9 cellular contexts compared by ENCODE assay signal in genomic region chr7:54841772-54842707, GRCh38.
DNase-seq lines count a peak whose midpoint lies in the region; FAIRE-seq and TF ChIP-seq lines count a peak whose summit lies in the region.
"Had no signal": no experiment of that assay in that cellular context is flagged by ENCODE, and none has a peak within 500 bp of the region (broad histone marks: within the 10 kb centered on the region; RNA-seq: fewer than 3 reads in every experiment).

No MANE protein-coding gene starts in this region.

- H3K4me2 ChIP-seq in endothelial cell of umbilical vein (ENCODE audit: insufficient read depth, low read length), result no peak overlapping the region

- H3K9me1 ChIP-seq in endothelial cell of umbilical vein (replicated peaks; ENCODE audit: control insufficient read depth, extremely low read depth, insufficient read depth, low read length), result no peaks in the 10 kb centered on the region

- H3K4me3 ChIP-seq in GM12875 (ENCODE audit: low read depth, low read length) (no peak overlapping the region), endothelial cell of umbilical vein (replicated peaks in 1 of 3; ENCODE audit: insufficient read depth in 1 of 3, low read depth in 1 of 3, low read length in 3 of 3) (no peak overlapping the region)

- no peaks in the 10 kb centered on the region for H3K4me1 ChIP-seq in endothelial cell of umbilical vein (ENCODE audit: control insufficient read depth, extremely low read depth, insufficient read depth, low read length)

- FAIRE-seq in endothelial cell of umbilical vein (lab: Jason Lieb, UNC), result peak; percentile 69

- no peaks in the 10 kb centered on the region for H3K36me3 Mint-ChIP-seq in progenitor cell of endocrine pancreas (ENCODE audit: insufficient read depth)
- H3K36me3 Mint-ChIP-seq in activated T-helper 1 cell treated with anti-CD3 and anti-CD28 coated beads, Interleukin-12 subunit alpha, Interleukin-12 subunit beta, Interleukin-2, Interleukin-4 antibody, amounts not matched to agents 30 ng/mL and 10 ng/mL and 1 ng/mL, durations not matched to agents 14 hours and 24 hours and 36 hours (ENCODE audit: low read depth), result no peaks in the 10 kb centered on the region

- no peak overlapping the region for H2AFZ ChIP-seq in endothelial cell of umbilical vein (ENCODE audit: low read depth, low read length)

- no peaks in the 10 kb centered on the region for H3K36me3 ChIP-seq in endothelial cell of umbilical vein (ENCODE audit: control insufficient read depth in 2 of 2, extremely low read depth in 1 of 2, insufficient read depth in 2 of 2, low read length in 2 of 2)

- no peak overlapping the region for H3K9ac ChIP-seq in endothelial cell of umbilical vein (replicated peaks; ENCODE audit: extremely low read depth, insufficient read depth, low read length)

- H3K27ac ChIP-seq in endothelial cell of umbilical vein (ENCODE audit: insufficient read depth, low read depth, low read length), result no peak overlapping the region

- H3K27me3 Mint-ChIP-seq in progenitor cell of endocrine pancreas, result no peaks in the 10 kb centered on the region
- peaks cover 5% of the 10 kb centered on the region for H3K27me3 Mint-ChIP-seq in activated T-helper 1 cell treated with anti-CD3 and anti-CD28 coated beads, Interleukin-12 subunit alpha, Interleukin-12 subunit beta, Interleukin-2, Interleukin-4 antibody, amounts not matched to agents 30 ng/mL and 10 ng/mL and 1 ng/mL, durations not matched to agents 14 hours and 24 hours and 36 hours (ENCODE audit: insufficient read depth)

- peaks cover 10% of the 10 kb centered on the region in 2 experiments for H3K27me3 ChIP-seq in endothelial cell of umbilical vein (ENCODE audit: control insufficient read depth in 2 of 2, insufficient read depth in 2 of 2, low read length in 2 of 2)

- DNase-seq in NAMALWA (ENCODE audit: low spot score) (peak; percentile 50), endothelial cell of umbilical vein (ENCODE audit: low read depth, low spot score) (peak; percentile 26), progenitor cell of endocrine pancreas (ENCODE audit: low spot score, unreplicated experiment) (no peak), H4 (ENCODE audit: low spot score) (no peak), NOMO-1 treated with dmso at 0.1 percent for 144 hours (lab: John Stamatoyannopoulos, UW; ENCODE audit: unreplicated experiment) (no peak), ecto neural progenitor cell (ENCODE audit: low spot score) (no peak)
- DNase-seq in activated T-helper 1 cell treated with anti-CD3 and anti-CD28 coated beads, Interleukin-12 subunit alpha, Interleukin-12 subunit beta, Interleukin-2, Interleukin-4 antibody, amounts not matched to agents 30 ng/mL and 10 ng/mL and 1 ng/mL, durations not matched to agents 14 hours and 24 hours and 36 hours (ENCODE audit: low spot score), result no peak
- DNase-seq: NCI-H2029 treated with DMSO at 0.1 percent for 48 hours had no signal

- H3K9me3 ChIP-seq in endothelial cell of umbilical vein (replicated peaks; ENCODE audit: control insufficient read depth, insufficient read depth, low read length), result no peaks in the 10 kb centered on the region

- POLR2A ChIA-PET in endothelial cell of umbilical vein (lab: Charles Lee), result no interaction called here

- no peaks in the 10 kb centered on the region for H4K20me1 ChIP-seq in endothelial cell of umbilical vein (replicated peaks; ENCODE audit: control insufficient read depth, extremely low read depth, insufficient read depth, low read length)

- no peaks in the 10 kb centered on the region for H3K9me3 Mint-ChIP-seq in progenitor cell of endocrine pancreas (ENCODE audit: low read depth)
- H3K9me3 Mint-ChIP-seq in activated T-helper 1 cell treated with anti-CD3 and anti-CD28 coated beads, Interleukin-12 subunit alpha, Interleukin-12 subunit beta, Interleukin-2, Interleukin-4 antibody, amounts not matched to agents 30 ng/mL and 10 ng/mL and 1 ng/mL, durations not matched to agents 14 hours and 24 hours and 36 hours, result no peaks in the 10 kb centered on the region

- no peak for TF ChIP-seq POLR2A in endothelial cell of umbilical vein (IDR thresholded peaks at IDR 0.05; ENCODE audit: low read depth, low read length)

- BruUV-seq in endothelial cell of umbilical vein (replicated peaks; lab: Mats Ljungman, UMichigan), result no TSS peak

- CTCF ChIA-PET in endothelial cell of umbilical vein (lab: Charles Lee), result interaction anchor here (0.7 to 7.5 kb wide), 4 partner anchors 12 to 413 kb away, joined by 3 to 49 read pairs (median 16); no protein-coding TSS in a partner anchor

- H3K4me3 Mint-ChIP-seq in progenitor cell of endocrine pancreas (ENCODE audit: low read depth), result no peak overlapping the region
- no peak overlapping the region for H3K4me3 Mint-ChIP-seq in activated T-helper 1 cell treated with anti-CD3 and anti-CD28 coated beads, Interleukin-12 subunit alpha, Interleukin-12 subunit beta, Interleukin-2, Interleukin-4 antibody, amounts not matched to agents 30 ng/mL and 10 ng/mL and 1 ng/mL, durations not matched to agents 14 hours and 24 hours and 36 hours

- no peak overlapping the region for H3K27ac Mint-ChIP-seq in progenitor cell of endocrine pancreas
- H3K27ac Mint-ChIP-seq in activated T-helper 1 cell treated with anti-CD3 and anti-CD28 coated beads, Interleukin-12 subunit alpha, Interleukin-12 subunit beta, Interleukin-2, Interleukin-4 antibody, amounts not matched to agents 30 ng/mL and 10 ng/mL and 1 ng/mL, durations not matched to agents 14 hours and 24 hours and 36 hours, result no peak overlapping the region

- TF ChIP-seq CTCF in GM12875 (IDR thresholded peaks at IDR 0.05; ENCODE audit: borderline replicate concordance, insufficient read depth, low read depth, low read length) (peak; percentile 55), endothelial cell of umbilical vein (IDR thresholded peaks at IDR 0.05; ENCODE audit: extremely low read depth in 1 of 2, insufficient read depth in 1 of 2, low read depth in 1 of 2, low read length in 2 of 2) (peak; percentile 42 to 43), progenitor cell of endocrine pancreas (IDR thresholded peaks at IDR 0.05; ENCODE audit: unreplicated experiment) (peak; percentile 59)

- intact Hi-C loops in endothelial cell of umbilical vein (cut with micrococcal nuclease), result no loop called here
- intact Hi-C loops in activated T-helper 1 cell treated with anti-CD3 and anti-CD28 coated beads, Interleukin-12 subunit alpha, Interleukin-12 subunit beta, Interleukin-2, Interleukin-4 antibody, amounts not matched to agents 30 ng/mL and 10 ng/mL and 1 ng/mL, durations not matched to agents 14 hours and 24 hours and 36 hours (cut with micrococcal nuclease), result no loop called here

- dilution Hi-C loops in endothelial cell of umbilical vein (cut with MboI; ENCODE audit: extremely low pct_ligation_motif_present, low sequenced_read_pairs), result no loop called here

- H3K4me1 Mint-ChIP-seq in progenitor cell of endocrine pancreas (ENCODE audit: low read depth), result peaks cover 4% of the 10 kb centered on the region
- no peaks in the 10 kb centered on the region for H3K4me1 Mint-ChIP-seq in activated T-helper 1 cell treated with anti-CD3 and anti-CD28 coated beads, Interleukin-12 subunit alpha, Interleukin-12 subunit beta, Interleukin-2, Interleukin-4 antibody, amounts not matched to agents 30 ng/mL and 10 ng/mL and 1 ng/mL, durations not matched to agents 14 hours and 24 hours and 36 hours (ENCODE audit: low read depth)

- no peaks in the 10 kb centered on the region for H3K79me2 ChIP-seq in endothelial cell of umbilical vein (ENCODE audit: control insufficient read depth, insufficient read depth, low read length)

TF ChIP-seq in endothelial cell of umbilical vein, 7 proteins besides CTCF, POLR2A, EP300 and RAD21:
- no peak for TF ChIP-seq MYC (IDR thresholded peaks at IDR 0.05; ENCODE audit: low read depth, low read length)

Comparison
In these comparisons a context has a peak if more than half of its experiments do, and no peak if none do; other contexts are left out.
1. DNase-seq: peak in NAMALWA (single experiment) and endothelial cell of umbilical vein (single experiment); none in progenitor cell of endocrine pancreas (single experiment), H4 (single experiment), NOMO-1 treated with dmso at 0.1 percent for 144 hours (single experiment), ecto neural progenitor cell (single experiment) and activated T-helper 1 cell treated with anti-CD3 and anti-CD28 coated beads, Interleukin-12 subunit alpha, Interleukin-12 subunit beta, Interleukin-2, Interleukin-4 antibody, amounts not matched to agents 30 ng/mL and 10 ng/mL and 1 ng/mL, durations not matched to agents 14 hours and 24 hours and 36 hours (single experiment).
2. Peak in every context shown above with its lines, with median percentiles within 50 percentile points of each other: CTCF ChIP-seq.